13 cellular contexts compared by ENCODE assay signal in genomic region chr9:110016340-110016739, GRCh38.
DNase-seq lines count a peak whose midpoint lies in the region; ATAC-seq lines count a peak whose summit lies in the region.
"Had no signal": no experiment of that assay in that cellular context is flagged by ENCODE, and none has a peak within 500 bp of the region (broad histone marks: within the 10 kb centered on the region; RNA-seq: fewer than 3 reads in every experiment).

No MANE protein-coding gene starts in this region.

- no peak overlapping the region for H3K9ac ChIP-seq in neuronal stem cell (ENCODE audit: low read depth, low read length, poor library complexity)

- no peak overlapping the region for H4K91ac ChIP-seq in neuronal stem cell (ENCODE audit: low read depth, low read length, poor library complexity)

- no peak overlapping the region for H3K4me2 ChIP-seq in neuronal stem cell (ENCODE audit: insufficient read depth, low read length, poor library complexity, severe bottlenecking)

- H3K18ac ChIP-seq in neuronal stem cell (ENCODE audit: low read length): no peak overlapping the region

- no peak overlapping the region for H2BK5ac ChIP-seq in neuronal stem cell (ENCODE audit: low read length)

- WGBS in neuronal stem cell (ENCODE audit: extremely low coverage in 2 of 2, insufficient read length in 2 of 2, insufficient replicate concordance in 1 of 2), 2 donors: no CpG with 5 or more reads among the region's 2 CpGs

- H3K36me3 ChIP-seq in neuronal stem cell (replicated peaks in 1 of 2; ENCODE audit: control insufficient read depth in 2 of 2, insufficient read depth in 2 of 2, low read length in 2 of 2): no peaks in the 10 kb centered on the region

- no peak overlapping the region for H2AK5ac ChIP-seq in neuronal stem cell (ENCODE audit: low read depth, low read length)

- H3K27me3 ChIP-seq in neuronal stem cell (ENCODE audit: control insufficient read depth in 3 of 3, insufficient read depth in 3 of 3, low read depth in 1 of 3, low read length in 3 of 3): no peaks in the 10 kb centered on the region

- H3K14ac ChIP-seq in neuronal stem cell (ENCODE audit: low read length): no peak overlapping the region

- H3K79me1 ChIP-seq in neuronal stem cell (ENCODE audit: low read depth, low read length): no peaks in the 10 kb centered on the region

- H3K4me1 ChIP-seq in neuronal stem cell (ENCODE audit: control insufficient read depth in 2 of 2, insufficient read depth in 1 of 2, low read depth in 1 of 2, low read length in 2 of 2): peaks cover 2 to 7% of the 10 kb centered on the region in 2 donors

- ATAC-seq in activated T-cell treated with anti-CD3 and anti-CD28 coated beads, Interleukin-2, amount 50 U/mL, for 4 hours: no peak
- ATAC-seq in GM18909 (IDR thresholded peaks at IDR 0.05; ENCODE audit: poor library complexity, unreplicated experiment): no peak

- no peak overlapping the region for H2BK120ac ChIP-seq in neuronal stem cell (ENCODE audit: low read depth, low read length)

- no peaks in the 10 kb centered on the region for H3K36me3 Mint-ChIP-seq in activated T-cell treated with anti-CD3 and anti-CD28 coated beads, Interleukin-2, amount 50 U/mL, for 4 hours (ENCODE audit: insufficient read depth)

- H3K9me3 Mint-ChIP-seq in activated T-cell treated with anti-CD3 and anti-CD28 coated beads, Interleukin-2, amount 50 U/mL, for 4 hours: no peaks in the 10 kb centered on the region

- peaks cover 2% of the 10 kb centered on the region for H3K4me1 Mint-ChIP-seq in activated T-cell treated with anti-CD3 and anti-CD28 coated beads, Interleukin-2, amount 50 U/mL, for 4 hours (ENCODE audit: low read depth)

- DNase-seq in EH (ENCODE audit: low read depth) (peak; percentile 82), NCI-H774 (lab: John Stamatoyannopoulos, UW) (peak; percentile 27), dermis microvascular lymphatic vessel endothelial cell (ENCODE audit: low read depth in 2 of 2) (peak; percentile 86 to 97), neuronal stem cell (ENCODE audit: low spot score) (no peak), NCI-H1436 (lab: John Stamatoyannopoulos, UW) (no peak), iPS-NIHi7 (ENCODE audit: extremely low spot score) (no peak)
- DNase-seq in activated T-cell treated with anti-CD3 and anti-CD28 coated beads, Interleukin-2, amount 50 U/mL, for 4 hours: no peak
- DNase-seq: DND-41; effector CD4-positive, alpha-beta T cell; NCI-H446; small intestine had no signal

- no peak overlapping the region for H3K4me3 Mint-ChIP-seq in activated T-cell treated with anti-CD3 and anti-CD28 coated beads, Interleukin-2, amount 50 U/mL, for 4 hours

- H2AFZ ChIP-seq in neuronal stem cell (ENCODE audit: low read length): peak overlapping the region; percentile 66

- no peak overlapping the region for H4K8ac ChIP-seq in neuronal stem cell (ENCODE audit: low read depth, low read length)

- H3K9me3 ChIP-seq in neuronal stem cell (replicated peaks in 1 of 2; ENCODE audit: control insufficient read depth in 2 of 2, insufficient read depth in 1 of 2, low read depth in 1 of 2, low read length in 2 of 2): no peaks in the 10 kb centered on the region

- H3K4ac ChIP-seq in neuronal stem cell (ENCODE audit: low read length): no peak overlapping the region

- no peaks in the 10 kb centered on the region for H3K27me3 Mint-ChIP-seq in activated T-cell treated with anti-CD3 and anti-CD28 coated beads, Interleukin-2, amount 50 U/mL, for 4 hours (ENCODE audit: low read depth)

- H3K23ac ChIP-seq in neuronal stem cell (ENCODE audit: low read depth, low read length, poor library complexity): no peak overlapping the region

- H2BK15ac ChIP-seq in neuronal stem cell (ENCODE audit: low read length): no peak overlapping the region

- no peak overlapping the region for H2BK12ac ChIP-seq in neuronal stem cell (ENCODE audit: low read length)

- H3K27ac ChIP-seq in neuronal stem cell (replicated peaks; ENCODE audit: low read length): no peak overlapping the region
- H3K27ac ChIP-seq: HL-60 had no signal

- no peak overlapping the region for H3K4me3 ChIP-seq in neuronal stem cell (ENCODE audit: low read length in 2 of 2)

Comparison
In these comparisons a context has a peak if more than half of its experiments do, and no peak if none do; other contexts are left out.
1. DNase-seq: peak in EH (single experiment), NCI-H774 (single experiment) and dermis microvascular lymphatic vessel endothelial cell (2 of 2); none in neuronal stem cell (single experiment), NCI-H1436 (single experiment), activated T-cell treated with anti-CD3 and anti-CD28 coated beads, Interleukin-2, amount 50 U/mL, for 4 hours (single experiment) and iPS-NIHi7 (single experiment).